21 cellular contexts compared by ENCODE assay signal in genomic region chr7:84049034-84049433, GRCh38.
"Had no signal": no experiment of that assay in that cellular context is flagged by ENCODE, and none has a peak within 500 bp of the region (broad histone marks: within the 10 kb centered on the region; RNA-seq: fewer than 3 reads in every experiment).

No MANE protein-coding gene starts in this region.

- H3K27me3 Mint-ChIP-seq: naive thymus-derived CD8-positive, alpha-beta T cell; stimulated activated naive B cell treated with anti-CD40 and anti-IgM and Interleukin-4, amounts not matched to agents 10 μg/mL and 1 μg/mL and 100 μg/mL, for 72 hours; stimulated activated naive CD8-positive, alpha-beta T cell treated with anti-CD3 and anti-CD28 coated beads, Interleukin-15, amount 100 ng/mL, for 72 hours had no signal

- H3K4me1 ChIP-seq: colonic mucosa, gastrocnemius medialis, heart right ventricle, right atrium auricular region, testis, tibial nerve, upper lobe of right lung had no signal

- H3K4me1 Mint-ChIP-seq: naive thymus-derived CD8-positive, alpha-beta T cell; stimulated activated naive B cell treated with anti-CD40 and anti-IgM and Interleukin-4, amounts not matched to agents 10 μg/mL and 1 μg/mL and 100 μg/mL, for 72 hours; stimulated activated naive CD8-positive, alpha-beta T cell treated with anti-CD3 and anti-CD28 coated beads, Interleukin-15, amount 100 ng/mL, for 72 hours had no signal

- H3K27ac Mint-ChIP-seq: stimulated activated naive B cell treated with anti-CD40 and anti-IgM and Interleukin-4, amounts not matched to agents 10 μg/mL and 1 μg/mL and 100 μg/mL, for 72 hours; stimulated activated naive CD8-positive, alpha-beta T cell treated with anti-CD3 and anti-CD28 coated beads, Interleukin-15, amount 100 ng/mL, for 72 hours had no signal

- DNase-seq: colonic mucosa; effector CD8-positive, alpha-beta T cell; gastrocnemius medialis; heart right ventricle; hypothalamus; mucosa of descending colon; naive thymus-derived CD8-positive, alpha-beta T cell; sigmoid colon; stimulated activated CD4-positive, alpha-beta T cell treated with anti-CD3 and anti-CD28 coated beads, Interleukin-2, amount 100 ng/mL, for 24 hours; stimulated activated CD4-positive, alpha-beta T cell treated with anti-CD3 and anti-CD28 coated beads, Interleukin-4, amount 100 ng/mL, for 4 hours; stimulated activated naive B cell treated with anti-CD40 and anti-IgM and Interleukin-4, amounts not matched to agents 10 μg/mL and 1 μg/mL and 100 μg/mL, for 72 hours; stimulated activated naive CD8-positive, alpha-beta T cell treated with anti-CD3 and anti-CD28 coated beads, Interleukin-15, amount 100 ng/mL, for 72 hours; testis; upper lobe of right lung had no signal

- H3K4me3 Mint-ChIP-seq: naive thymus-derived CD8-positive, alpha-beta T cell; stimulated activated naive B cell treated with anti-CD40 and anti-IgM and Interleukin-4, amounts not matched to agents 10 μg/mL and 1 μg/mL and 100 μg/mL, for 72 hours; stimulated activated naive CD8-positive, alpha-beta T cell treated with anti-CD3 and anti-CD28 coated beads, Interleukin-15, amount 100 ng/mL, for 72 hours had no signal

- H3K27ac ChIP-seq: colonic mucosa, gastrocnemius medialis, heart right ventricle, neutrophil, right atrium auricular region, sigmoid colon, skin epidermis, testis, tibial nerve, upper lobe of right lung had no signal

- H3K36me3 ChIP-seq: colonic mucosa, gastrocnemius medialis, heart right ventricle, neutrophil, right atrium auricular region, sigmoid colon, tibial nerve, upper lobe of right lung had no signal

- H3K27me3 ChIP-seq: colonic mucosa, gastrocnemius medialis, heart right ventricle, neutrophil, right atrium auricular region, sigmoid colon, testis, tibial nerve, upper lobe of right lung had no signal

- H3K36me3 Mint-ChIP-seq: naive thymus-derived CD8-positive, alpha-beta T cell; stimulated activated naive B cell treated with anti-CD40 and anti-IgM and Interleukin-4, amounts not matched to agents 10 μg/mL and 1 μg/mL and 100 μg/mL, for 72 hours had no signal

- H3K4me3 ChIP-seq: colonic mucosa, gastrocnemius medialis, heart right ventricle, mucosa of descending colon, right atrium auricular region, sigmoid colon, skin epidermis, testis, tibial nerve, upper lobe of right lung had no signal

- ATAC-seq: esophagus mucosa; gastrocnemius medialis; heart right ventricle; left lobe of liver; mucosa of descending colon; naive thymus-derived CD8-positive, alpha-beta T cell; stimulated activated naive B cell treated with anti-CD40 and anti-IgM and Interleukin-4, amounts not matched to agents 10 μg/mL and 1 μg/mL and 100 μg/mL, for 72 hours; stimulated activated naive CD8-positive, alpha-beta T cell treated with anti-CD3 and anti-CD28 coated beads, Interleukin-15, amount 100 ng/mL, for 72 hours; upper lobe of right lung had no signal

- H3K9me3 ChIP-seq: colonic mucosa, gastrocnemius medialis, neutrophil, right atrium auricular region, sigmoid colon, testis, tibial nerve, upper lobe of right lung had no signal

- H3K9me3 Mint-ChIP-seq: naive thymus-derived CD8-positive, alpha-beta T cell; stimulated activated naive CD8-positive, alpha-beta T cell treated with anti-CD3 and anti-CD28 coated beads, Interleukin-15, amount 100 ng/mL, for 72 hours had no signal

- FAIRE-seq: islet of Langerhans had no signal
